Comparison of ENCODE assay signal across 11 cellular contexts in genomic region chr2:10188211-10188610, GRCh38.
DNase-seq lines count a peak whose midpoint lies in the region; ATAC-seq and TF ChIP-seq lines count a peak whose summit lies in the region.
"Had no signal": no experiment of that assay in that cellular context is flagged by ENCODE, and none has a peak within 500 bp of the region (broad histone marks: within the 10 kb centered on the region; RNA-seq: fewer than 3 reads in every experiment).

No MANE protein-coding gene starts in this region.

- H3K36me3 Mint-ChIP-seq in CD8-positive, alpha-beta T cell: no peaks in the 10 kb centered on the region

- peak; percentile 52 for TF ChIP-seq CTCF in BE2C (IDR thresholded peaks at IDR 0.05; ENCODE audit: low read depth, low read length)
- peak; percentile 41 for TF ChIP-seq CTCF in astrocyte of the cerebellum (IDR thresholded peaks at IDR 0.05; ENCODE audit: low read depth, low read length, missing control alignments)
- TF ChIP-seq CTCF in CD8-positive, alpha-beta T cell (IDR thresholded peaks at IDR 0.05): no peak

- H3K4me1 Mint-ChIP-seq in CD8-positive, alpha-beta T cell (ENCODE audit: low read depth): no peaks in the 10 kb centered on the region
- H3K4me1 Mint-ChIP-seq: central memory CD8-positive, alpha-beta T cell had no signal

- no peak overlapping the region for H3K27ac ChIP-seq in CD8-positive, alpha-beta T cell (ENCODE audit: low read depth, low read length)
- H3K27ac ChIP-seq: psoas muscle had no signal

- no peaks in the 10 kb centered on the region for H3K4me1 ChIP-seq in BE2C
- H3K4me1 ChIP-seq in CD8-positive, alpha-beta T cell (ENCODE audit: insufficient read depth, low read length): no peaks in the 10 kb centered on the region
- H3K4me1 ChIP-seq: psoas muscle had no signal

- peaks cover 4% of the 10 kb centered on the region for H3K9me3 Mint-ChIP-seq in CD8-positive, alpha-beta T cell

- no peaks in the 10 kb centered on the region for H3K27me3 ChIP-seq in BE2C
- H3K27me3 ChIP-seq in CD8-positive, alpha-beta T cell (ENCODE audit: insufficient read depth, low read length): no peaks in the 10 kb centered on the region

- H3K27me3 Mint-ChIP-seq in CD8-positive, alpha-beta T cell (ENCODE audit: low read depth): no peaks in the 10 kb centered on the region
- H3K27me3 Mint-ChIP-seq: central memory CD8-positive, alpha-beta T cell had no signal

- no peaks in the 10 kb centered on the region for H3K9me3 ChIP-seq in BE2C
- no peaks in the 10 kb centered on the region for H3K9me3 ChIP-seq in CD8-positive, alpha-beta T cell (ENCODE audit: low read length)
- H3K9me3 ChIP-seq: psoas muscle had no signal

- in situ Hi-C loops in astrocyte of the cerebellum (cut with HindIII; ENCODE audit: low sequenced_read_pairs): no loop called here

- no peaks in the 10 kb centered on the region for H3K36me3 ChIP-seq in BE2C
- H3K36me3 ChIP-seq in CD8-positive, alpha-beta T cell (ENCODE audit: insufficient read depth, low read length): no peaks in the 10 kb centered on the region

- peak; percentile 52 for DNase-seq in BE2C
- peak; percentile 14 for DNase-seq in HK-2 (ENCODE audit: unreplicated experiment)
- DNase-seq in astrocyte of the cerebellum (ENCODE audit: low read depth): no peak
- no peak for DNase-seq in left lobe of liver (ENCODE audit: low spot score)
- DNase-seq in CD8-positive, alpha-beta T cell: no peak
- DNase-seq in NCI-H1048 (lab: John Stamatoyannopoulos, UW): no peak
- DNase-seq in ecto neural progenitor cell (ENCODE audit: low spot score): no peak
- DNase-seq: KG1, psoas muscle had no signal

- POLR2A ChIA-PET in CD8-positive, alpha-beta T cell (lab: Charles Lee): no interaction called here

- H3K4me3 ChIP-seq in BE2C (ENCODE audit: low read depth, low read length): no peak overlapping the region
- H3K4me3 ChIP-seq in astrocyte of the cerebellum (ENCODE audit: low read depth, low read length): no peak overlapping the region
- no peak overlapping the region for H3K4me3 ChIP-seq in CD8-positive, alpha-beta T cell (ENCODE audit: low read depth, low read length)
- H3K4me3 ChIP-seq: psoas muscle had no signal

- H3K27ac Mint-ChIP-seq in CD8-positive, alpha-beta T cell: no peak overlapping the region

- ATAC-seq in left lobe of liver: peak; percentile 46
- ATAC-seq in CD8-positive, alpha-beta T cell: no peak
- no peak for ATAC-seq in GM19023 (IDR thresholded peaks at IDR 0.05; ENCODE audit: unreplicated experiment)
- ATAC-seq: psoas muscle had no signal

- intact Hi-C loops in CD8-positive, alpha-beta T cell (cut with DNase I, micrococcal nuclease): no loop called here

- H3K4me3 Mint-ChIP-seq in CD8-positive, alpha-beta T cell: no peak overlapping the region
- H3K4me3 Mint-ChIP-seq: central memory CD8-positive, alpha-beta T cell had no signal

- CTCF ChIA-PET in CD8-positive, alpha-beta T cell (lab: Charles Lee): no interaction called here

Comparison
In these comparisons a context has a peak if more than half of its experiments do, and no peak if none do; other contexts are left out.
1. DNase-seq: peak in BE2C (single experiment) and HK-2 (single experiment); none in astrocyte of the cerebellum (single experiment), left lobe of liver (single experiment), CD8-positive, alpha-beta T cell (0 of 7), NCI-H1048 (single experiment) and ecto neural progenitor cell (single experiment).